Comparison of ENCODE assay signal across 9 cellular contexts in genomic region chr17:30092886-30093285, GRCh38.
"Had no signal": no experiment of that assay in that cellular context is flagged by ENCODE, and none has a peak within 500 bp of the region (broad histone marks: within the 10 kb centered on the region; RNA-seq: fewer than 3 reads in every experiment).

No MANE protein-coding gene starts in this region.

- H3K4me3 ChIP-seq: gastroesophageal sphincter, mucosa of descending colon, sigmoid colon, skin epidermis, testis, tibial nerve, upper lobe of right lung, vagina had no signal

- H3K4me1 ChIP-seq: testis, upper lobe of right lung, vagina had no signal

- H3K27me3 ChIP-seq: testis, tibial nerve, upper lobe of right lung, vagina had no signal

- H3K9me3 ChIP-seq: gastroesophageal sphincter, mucosa of descending colon, sigmoid colon, testis, tibial nerve, upper lobe of right lung, vagina had no signal

- DNase-seq: sigmoid colon, upper lobe of right lung had no signal

- FAIRE-seq: endometrium had no signal

- ATAC-seq: gastroesophageal sphincter had no signal

- H3K36me3 ChIP-seq: gastroesophageal sphincter, sigmoid colon, tibial nerve, upper lobe of right lung, vagina had no signal

- H3K27ac ChIP-seq: gastroesophageal sphincter, sigmoid colon, skin epidermis, testis, tibial nerve, upper lobe of right lung, vagina had no signal
